Comparison of ENCODE assay signal across 9 cellular contexts in genomic region chr10:122140941-122141623, GRCh38.
DNase-seq lines count a peak whose midpoint lies in the region; ATAC-seq and TF ChIP-seq lines count a peak whose summit lies in the region.
"Had no signal": no experiment of that assay in that cellular context is flagged by ENCODE, and none has a peak within 500 bp of the region (broad histone marks: within the 10 kb centered on the region; RNA-seq: fewer than 3 reads in every experiment).

No MANE protein-coding gene starts in this region.

- TF ChIP-seq EP300 in tibial nerve (IDR thresholded peaks at IDR 0.05) = peak in 1 of 2 donors; percentile 89

- no peak for TF ChIP-seq POLR2A in tibial nerve (IDR thresholded peaks at IDR 0.05)

- peaks cover 2% of the 10 kb centered on the region for H3K9me3 Mint-ChIP-seq in activated naive CD4-positive, alpha-beta T cell treated with anti-CD3 and anti-CD28 coated beads, Interleukin-2, amount 10 ng/mL, durations not matched to agents 7 days and 5 days

- no peaks in the 10 kb centered on the region for H3K4me1 Mint-ChIP-seq in activated naive CD4-positive, alpha-beta T cell treated with anti-CD3 and anti-CD28 coated beads, Interleukin-2, amount 10 ng/mL, durations not matched to agents 7 days and 5 days

- intact Hi-C loops in ascending aorta (cut with DNase I) = loop anchor here (1.0 to 10.0 kb wide), 7 partner anchors 11 to 324 kb away; partner anchors contain the start of genes ATE1, HTRA1 and PLEKHA1

- DNase-seq in HUDEP-2 (lab: John Stamatoyannopoulos, UW; ENCODE audit: unreplicated experiment in 76 of 76) = peak in 61 of 76 experiments; percentile 8 to 85 (median 44)
- peak; percentile 94 to 99 for DNase-seq in ascending aorta (ENCODE audit: low spot score in 2 of 2)
- DNase-seq in kidney epithelial cell (ENCODE audit: low read depth) = peak; percentile 88
- peak; percentile 90 to 94 for DNase-seq in tibial nerve (ENCODE audit: low spot score in 2 of 2)
- no peak for DNase-seq in NCI-H510A (lab: John Stamatoyannopoulos, UW)
- no peak for DNase-seq in NCI-H1930 (lab: John Stamatoyannopoulos, UW)
- no peak for DNase-seq in activated naive CD4-positive, alpha-beta T cell treated with anti-CD3 and anti-CD28 coated beads, Interleukin-2, amount 10 ng/mL, durations not matched to agents 7 days and 5 days

- TF ChIP-seq CTCF in ascending aorta (IDR thresholded peaks at IDR 0.05) (no peak), kidney epithelial cell (IDR thresholded peaks at IDR 0.05; ENCODE audit: insufficient read depth, low read length, poor library complexity, severe bottlenecking) (no peak), tibial nerve (IDR thresholded peaks at IDR 0.05) (peak in 1 of 5 experiments; percentile 26)

- no peaks in the 10 kb centered on the region for H3K27me3 ChIP-seq in ascending aorta
- H3K27me3 ChIP-seq in kidney epithelial cell (ENCODE audit: control insufficient read depth, insufficient read depth, low read length) = no peaks in the 10 kb centered on the region
- no peaks in the 10 kb centered on the region for H3K27me3 ChIP-seq in tibial nerve

- no peak overlapping the region for H3K27ac Mint-ChIP-seq in activated naive CD4-positive, alpha-beta T cell treated with anti-CD3 and anti-CD28 coated beads, Interleukin-2, amount 10 ng/mL, durations not matched to agents 7 days and 5 days

- H3K27me3 Mint-ChIP-seq in activated naive CD4-positive, alpha-beta T cell treated with anti-CD3 and anti-CD28 coated beads, Interleukin-2, amount 10 ng/mL, durations not matched to agents 7 days and 5 days = peaks cover 6% of the 10 kb centered on the region

- H3K4me3 ChIP-seq in ascending aorta (peak overlapping the region in 1 of 2 donors; percentile 1), kidney epithelial cell (ENCODE audit: low read depth, low read length) (no peak overlapping the region), tibial nerve (no peak overlapping the region)
- H3K4me3 ChIP-seq: SK-N-MC had no signal

- H3K36me3 Mint-ChIP-seq in activated naive CD4-positive, alpha-beta T cell treated with anti-CD3 and anti-CD28 coated beads, Interleukin-2, amount 10 ng/mL, durations not matched to agents 7 days and 5 days = no peaks in the 10 kb centered on the region

- 14 to 15% methylated on average over 10 of the region's 10 CpGs for WGBS in tibial nerve, 2 donors

- no peak for ATAC-seq in GM19397 (IDR thresholded peaks at IDR 0.05; ENCODE audit: unreplicated experiment)

- H3K9me3 ChIP-seq in ascending aorta = no peaks in the 10 kb centered on the region
- peaks cover 0 to 6% (median 0%) of the 10 kb centered on the region in 4 donors for H3K9me3 ChIP-seq in tibial nerve

- H3K4me1 ChIP-seq in ascending aorta = peaks cover 28 to 41% of the 10 kb centered on the region in 2 donors
- H3K4me1 ChIP-seq in tibial nerve = peaks cover 3 to 67% (median 44%) of the 10 kb centered on the region in 4 donors

- H3K4me3 Mint-ChIP-seq in activated naive CD4-positive, alpha-beta T cell treated with anti-CD3 and anti-CD28 coated beads, Interleukin-2, amount 10 ng/mL, durations not matched to agents 7 days and 5 days = no peak overlapping the region

- CTCF ChIA-PET in activated naive CD4-positive, alpha-beta T cell treated with anti-CD3 and anti-CD28 coated beads, Interleukin-2, amount 10 ng/mL, durations not matched to agents 7 days and 5 days (lab: Charles Lee) = interaction anchor here (0.8 kb wide), 1 partner anchor 26 kb away, joined by 3 read pairs; no protein-coding TSS in a partner anchor

- H3K27ac ChIP-seq in ascending aorta = peak overlapping the region; percentile 93 to 95
- H3K27ac ChIP-seq in tibial nerve = peak overlapping the region; percentile 35 to 91 (median 76)
- H3K27ac ChIP-seq: SK-N-MC had no signal

- peaks cover 0 to 14% of the 10 kb centered on the region in 2 donors for H3K36me3 ChIP-seq in ascending aorta
- no peaks in the 10 kb centered on the region for H3K36me3 ChIP-seq in kidney epithelial cell (ENCODE audit: control insufficient read depth, insufficient read depth, low read length)
- H3K36me3 ChIP-seq in tibial nerve = peaks cover 0 to 3% (median 0%) of the 10 kb centered on the region in 3 donors

Comparison
In these comparisons a context has a peak if more than half of its experiments do, and no peak if none do; other contexts are left out.
1. DNase-seq: peak in HUDEP-2 (61 of 76), ascending aorta (2 of 2), kidney epithelial cell (single experiment) and tibial nerve (2 of 2); none in NCI-H510A (single experiment), NCI-H1930 (0 of 2) and activated naive CD4-positive, alpha-beta T cell treated with anti-CD3 and anti-CD28 coated beads, Interleukin-2, amount 10 ng/mL, durations not matched to agents 7 days and 5 days (single experiment).